ENCODE assay signal across 9 cellular contexts in genomic region chr11:64846998-64847666, GRCh38. TPM values are rescaled to one million over a fixed set of nuclear protein-coding genes. Genes with fewer than 3 reads are reported as not detected.
A peak's percentile ranks its signal among the peaks of the same experiment; 100 is the strongest.
DNase-seq lines count a peak whose midpoint lies in the region; ATAC-seq, FAIRE-seq and TF ChIP-seq lines count a peak whose summit lies in the region.
"Had no signal": no experiment of that assay in that cellular context is flagged by ENCODE, and none has a peak within 500 bp of the region (broad histone marks: within the 10 kb centered on the region; RNA-seq: fewer than 3 reads in every experiment).

No MANE protein-coding gene starts in this region.

- no peak for TF ChIP-seq EP300 in H1 (IDR thresholded peaks at IDR 0.05; ENCODE audit: borderline replicate concordance in 1 of 2, low read depth in 2 of 2, low read length in 2 of 2)

- H3K27me3 Mint-ChIP-seq in Calu3 (ENCODE audit: unreplicated experiment), result no peaks in the 10 kb centered on the region

- FAIRE-seq in H1 (lab: Jason Lieb, UNC), result peak; percentile 39

- no peak overlapping the region for H3K4me2 ChIP-seq in IMR-90 (ENCODE audit: low read depth, low read length)
- no peak overlapping the region for H3K4me2 ChIP-seq in H1 (ENCODE audit: insufficient read depth in 1 of 2, low read depth in 2 of 2, low read length in 2 of 2)
- no peak overlapping the region for H3K4me2 ChIP-seq in mesendoderm (ENCODE audit: low read length)

- H3K36me3 ChIP-seq in IMR-90 (ENCODE audit: control insufficient read depth, insufficient read depth, low read length) (no peaks in the 10 kb centered on the region), NT2/D1 (ENCODE audit: insufficient read depth, insufficient read length, low read length) (peaks cover 5% of the 10 kb centered on the region), H1 (ENCODE audit: control insufficient read depth in 2 of 4, insufficient read depth in 4 of 4, low read length in 3 of 4) (no peaks in the 10 kb centered on the region), mesendoderm (ENCODE audit: control insufficient read depth, insufficient read depth, low read length) (no peaks in the 10 kb centered on the region)

- H3K9me3 Mint-ChIP-seq in Calu3 (ENCODE audit: low read depth, unreplicated experiment), result no peaks in the 10 kb centered on the region
- H3K9me3 Mint-ChIP-seq: T-helper 1 cell treated with Interleukin-12 subunit alpha and Interleukin-12 subunit beta and Interleukin-4 antibody, amounts not matched to agents 30 μg/mL and 1 μg/mL, for 36 hours had no signal

- H3K4ac ChIP-seq in IMR-90 (ENCODE audit: low read depth, low read length), result peak overlapping the region; percentile 87
- H3K4ac ChIP-seq in H1 (replicated peaks; ENCODE audit: insufficient read length, low read depth, low read length), result peak overlapping the region; percentile 88
- no peak overlapping the region for H3K4ac ChIP-seq in mesendoderm (ENCODE audit: low read depth, low read length)

- peaks cover 55% of the 10 kb centered on the region for H3K36me3 Mint-ChIP-seq in Calu3 (ENCODE audit: insufficient read depth, unreplicated experiment)

- peaks cover 65% of the 10 kb centered on the region for H3K4me1 Mint-ChIP-seq in Calu3 (ENCODE audit: low read depth, unreplicated experiment)

- TF ChIP-seq POLR2A in IMR-90 (IDR thresholded peaks at IDR 0.05; ENCODE audit: low read depth, low read length), result peak; percentile 61
- no peak for TF ChIP-seq POLR2A in H1 (IDR thresholded peaks at IDR 0.05; ENCODE audit: control extremely low read depth in 1 of 2, low read depth in 2 of 2, low read length in 2 of 2)

- H4K8ac ChIP-seq in IMR-90 (ENCODE audit: low read depth in 2 of 2, low read length in 2 of 2) (peak overlapping the region in 1 of 2 experiments; percentile 76; a peak in 2 of 4 replicates), H1 (ENCODE audit: extremely low read depth, insufficient read depth, low read length) (no peak overlapping the region), mesendoderm (ENCODE audit: low read depth, low read length) (no peak overlapping the region)

- no peak overlapping the region for H3K56ac ChIP-seq in IMR-90 (ENCODE audit: extremely low read depth, insufficient read depth, low read length)
- H3K56ac ChIP-seq in H1 (replicated peaks; ENCODE audit: insufficient read length, low read depth, low read length), result no peak overlapping the region
- H3K56ac ChIP-seq in mesendoderm (ENCODE audit: low read length), result no peak overlapping the region

- no peak overlapping the region for H3K4me3 Mint-ChIP-seq in Calu3 (ENCODE audit: low read depth, unreplicated experiment)
- H3K4me3 Mint-ChIP-seq: T-helper 1 cell treated with Interleukin-12 subunit alpha and Interleukin-12 subunit beta and Interleukin-4 antibody, amounts not matched to agents 30 μg/mL and 1 μg/mL, for 36 hours had no signal

- H3K23me2 ChIP-seq in H1 (ENCODE audit: low read depth, low read length), result peaks cover 9% of the 10 kb centered on the region

- H2BK20ac ChIP-seq in IMR-90 (ENCODE audit: low read depth, low read length), result peak overlapping the region; percentile 69; the same call in 1 of the 2 replicates
- H2BK20ac ChIP-seq in H1 (ENCODE audit: low read length), result no peak overlapping the region

- H3K79me1 ChIP-seq in IMR-90 (ENCODE audit: low read depth in 1 of 2, low read length in 2 of 2), result peaks cover 0 to 28% of the 10 kb centered on the region in 2 experiments; a peak in 3 of 4 replicates
- no peaks in the 10 kb centered on the region; the same call in 1 of the 2 replicates for H3K79me1 ChIP-seq in H1 (ENCODE audit: low read depth, low read length)
- H3K79me1 ChIP-seq in mesendoderm (ENCODE audit: low read length), result peaks cover 4% of the 10 kb centered on the region

- H3K79me2 ChIP-seq in H1 (ENCODE audit: control insufficient read depth in 1 of 2, insufficient read depth in 2 of 2, low read length in 2 of 2) (peaks cover 0 to 3% of the 10 kb centered on the region in 2 experiments; a peak in 1 of 4 replicates), mesendoderm (ENCODE audit: control insufficient read depth, insufficient read depth, low read length) (no peaks in the 10 kb centered on the region)

- H2BK15ac ChIP-seq in IMR-90 (ENCODE audit: low read depth, low read length), result peak overlapping the region; percentile 60; the same call in 1 of the 3 replicates
- H2BK15ac ChIP-seq in H1 (ENCODE audit: low read length), result peak overlapping the region; percentile 88; the same call in 1 of the 2 replicates
- no peak overlapping the region for H2BK15ac ChIP-seq in mesendoderm (replicated peaks; ENCODE audit: low read depth)

- DNase-seq in Calu3, result peak; percentile 97
- DNase-seq in IMR-90, result peak; percentile 80
- DNase-seq in NT2/D1 (ENCODE audit: low read depth, low spot score), result peak; percentile 92
- peak in 2 of 3 experiments; percentile 95 to 97 for DNase-seq in activated CD8-positive, alpha-beta memory T cell treated with anti-CD3 and anti-CD28 coated beads for 48 hours (ENCODE audit: low read depth in 2 of 3, low spot score in 2 of 3)
- DNase-seq in H1 (ENCODE audit: low read depth in 1 of 2, low spot score in 2 of 2), result peak; percentile 87 to 98
- DNase-seq in mesendoderm, result peak; percentile 97
- peak; percentile 90 for DNase-seq in stimulated activated CD8-positive, alpha-beta memory T cell treated with anti-CD3 and anti-CD28 coated beads, Interleukin-15, amount 100 ng/mL, for 24 hours (ENCODE audit: low read depth)

- in situ Hi-C loops in IMR-90 (cut with MboI; ENCODE audit: low sequenced_read_pairs), result loop anchor here (5.0 to 10.0 kb wide), 2 partner anchors 45 to 158 kb away; no protein-coding TSS in a partner anchor

- H2BK5ac ChIP-seq in IMR-90 (ENCODE audit: low read depth, low read length, poor library complexity, severe bottlenecking), result peak overlapping the region; percentile 2
- H2BK5ac ChIP-seq in H1 (ENCODE audit: low read depth, low read length), result no peak overlapping the region
- no peak overlapping the region for H2BK5ac ChIP-seq in mesendoderm (ENCODE audit: low read length)

- H3K9me1 ChIP-seq in IMR-90 (ENCODE audit: insufficient read depth, low read length), result no peaks in the 10 kb centered on the region

- no TSS peak for BruUV-seq in Calu3 (replicated peaks; lab: Mats Ljungman, UMichigan)
- no TSS peak for BruUV-seq in IMR-90 (replicated peaks; lab: Mats Ljungman, UMichigan)

- peak overlapping the region; percentile 78 for H2AK5ac ChIP-seq in IMR-90 (ENCODE audit: low read depth, low read length)
- no peak overlapping the region for H2AK5ac ChIP-seq in H1 (ENCODE audit: low read depth, low read length)
- no peak overlapping the region for H2AK5ac ChIP-seq in mesendoderm (ENCODE audit: low read length)

- H2AK9ac ChIP-seq in IMR-90 (replicated peaks; ENCODE audit: low read depth, low read length, poor library complexity), result peak overlapping the region; percentile 80

- 8% methylated on average over 2 of the region's 13 CpGs; no CpG with 5 or more reads in 1 of the 2 experiments for WGBS in IMR-90 (ENCODE audit: extremely low coverage in 2 of 2, insufficient read length in 1 of 2), 2 experiments
- 42% methylated on average over 13 of the region's 13 CpGs; no CpG with 5 or more reads in 1 of the 2 experiments for WGBS in H1 (ENCODE audit: extremely low coverage in 1 of 2, insufficient coverage in 1 of 2, insufficient read length in 1 of 2, insufficient replicate concordance in 2 of 2, low coverage in 1 of 2, low lambda C conversion rate in 2 of 2, missing lambda C conversion rate in 1 of 2), 2 experiments
- no CpG with 5 or more reads among the region's 13 CpGs for WGBS in mesendoderm (ENCODE audit: extremely low coverage, insufficient coverage, low lambda C conversion rate)

- H2AFZ ChIP-seq in IMR-90 (replicated peaks; ENCODE audit: low read length, poor library complexity), result peak overlapping the region; percentile 95
- H2AFZ ChIP-seq in H1 (ENCODE audit: low read length), result no peak overlapping the region; the same call in 1 of the 2 replicates

- peak; percentile 98 for TF ChIP-seq RAD21 in IMR-90 (IDR thresholded peaks at IDR 0.05; ENCODE audit: low read length)
- TF ChIP-seq RAD21 in H1 (IDR thresholded peaks at IDR 0.05 in 1 of 2, conservative IDR thresholded peaks at IDR 0.05 in 1 of 2; ENCODE audit: low read depth in 2 of 2, low read length in 2 of 2), result peak; percentile 91 to 97

- H3K4me1 ChIP-seq in IMR-90 (ENCODE audit: control insufficient read depth, insufficient read depth, low read length) (peaks cover 20% of the 10 kb centered on the region), NT2/D1 (ENCODE audit: insufficient read depth, insufficient read length) (peaks cover 33% of the 10 kb centered on the region), H1 (replicated peaks in 1 of 4; ENCODE audit: control insufficient read depth in 3 of 4, insufficient read depth in 4 of 4, low read length in 3 of 4) (peaks cover 0 to 38% (median 21%) of the 10 kb centered on the region in 4 experiments; a peak in 6 of 7 replicates), mesendoderm (ENCODE audit: control insufficient read depth, low read depth, low read length) (peaks cover 11% of the 10 kb centered on the region)

- H3K27me3 ChIP-seq in IMR-90 (ENCODE audit: control insufficient read depth, insufficient read depth, low read length), result no peaks in the 10 kb centered on the region
- H3K27me3 ChIP-seq in NT2/D1 (ENCODE audit: insufficient read depth, insufficient read length), result no peaks in the 10 kb centered on the region
- H3K27me3 ChIP-seq in H1 (replicated peaks in 1 of 4; ENCODE audit: control insufficient read depth in 3 of 4, extremely low read depth in 1 of 4, insufficient read depth in 3 of 4, low read length in 3 of 4), result no peaks in the 10 kb centered on the region
- H3K27me3 ChIP-seq in mesendoderm (ENCODE audit: insufficient read depth, low read length, poor library complexity), result no peaks in the 10 kb centered on the region

- intact Hi-C loops in Calu3 (cut with micrococcal nuclease; ENCODE audit: unreplicated experiment), result loop anchor here (2.0 to 10.0 kb wide), 4 partner anchors 42 to 268 kb away; partner anchors contain the start of genes ARL2, BATF2, TM7SF2 and ZNHIT2
- intact Hi-C loops in IMR-90 (cut with micrococcal nuclease), result loop anchor here (1.0 to 5.0 kb wide), 6 partner anchors 30 to 264 kb away; partner anchors contain the start of genes BATF2, PPP2R5B and TM7SF2

- peak overlapping the region; percentile 33 for H3K27ac Mint-ChIP-seq in Calu3 (ENCODE audit: unreplicated experiment)
- H3K27ac Mint-ChIP-seq: T-helper 1 cell treated with Interleukin-12 subunit alpha and Interleukin-12 subunit beta and Interleukin-4 antibody, amounts not matched to agents 30 μg/mL and 1 μg/mL, for 36 hours had no signal

- H4K91ac ChIP-seq in IMR-90 (ENCODE audit: insufficient read depth, low read depth, low read length), result peak overlapping the region; percentile 67
- H4K91ac ChIP-seq in H1 (replicated peaks; ENCODE audit: insufficient read length, low read length), result no peak overlapping the region

- H3K9ac ChIP-seq in IMR-90 (ENCODE audit: low read depth, low read length) (no peak overlapping the region), NT2/D1 (ENCODE audit: insufficient read length, low read depth) (no peak overlapping the region), H1 (replicated peaks in 1 of 4; ENCODE audit: extremely low read depth in 1 of 4, low read depth in 3 of 4, low read length in 3 of 4) (no peak overlapping the region), mesendoderm (ENCODE audit: low read length) (no peak overlapping the region)

- ATAC-seq in IMR-90 (ENCODE audit: low read depth) (peak; percentile 84), HG02970 (IDR thresholded peaks at IDR 0.05; ENCODE audit: low FRiP score, unreplicated experiment) (no peak)

- H4K5ac ChIP-seq in IMR-90 (ENCODE audit: low read depth, low read length) (peak overlapping the region; percentile 87), H1 (ENCODE audit: insufficient read length, low read depth, low read length) (no peak overlapping the region), mesendoderm (ENCODE audit: low read length) (no peak overlapping the region)

- TF ChIP-seq CTCF in Calu3 (IDR thresholded peaks at IDR 0.05; ENCODE audit: unreplicated experiment) (peak; percentile 94), IMR-90 (conservative IDR thresholded peaks at IDR 0.05; ENCODE audit: low read depth, low read length) (peak; percentile 97), H1 (IDR thresholded peaks at IDR 0.05; ENCODE audit: control extremely low read depth in 1 of 3, insufficient read depth in 1 of 3, low read depth in 1 of 3, low read length in 3 of 3) (peak in 2 of 3 experiments; percentile 91 to 97; a peak in 3 of 4 replicates)

- no peaks in the 10 kb centered on the region for H4K20me1 ChIP-seq in IMR-90 (ENCODE audit: insufficient read depth, low read length)
- H4K20me1 ChIP-seq in H1 (replicated peaks in 1 of 2; ENCODE audit: control insufficient read depth in 1 of 2, insufficient read depth in 2 of 2, low read length in 2 of 2), result peaks cover 0 to 2% of the 10 kb centered on the region in 2 experiments

- H3K23ac ChIP-seq in IMR-90 (ENCODE audit: low read depth, low read length) (0 out of 2 replicates have a peak overlapping the region, but pooled peaks have one; percentile 4), H1 (ENCODE audit: insufficient read length) (no peak overlapping the region), mesendoderm (ENCODE audit: low read length) (no peak overlapping the region)

- no peaks in the 10 kb centered on the region for H3K9me3 ChIP-seq in IMR-90 (ENCODE audit: control insufficient read depth, insufficient read depth, low read length)
- H3K9me3 ChIP-seq in NT2/D1 (ENCODE audit: insufficient read depth, low read length), result no peaks in the 10 kb centered on the region
- H3K9me3 ChIP-seq in H1 (ENCODE audit: insufficient read depth in 2 of 2, low read depth in 1 of 2, low read length in 1 of 2), result no peaks in the 10 kb centered on the region

- H2BK120ac ChIP-seq in IMR-90 (ENCODE audit: low read depth, low read length) (peak overlapping the region; percentile 56; the same call in 1 of the 2 replicates), H1 (replicated peaks; ENCODE audit: low read depth, low read length) (no peak overlapping the region), mesendoderm (ENCODE audit: low read depth, low read length) (no peak overlapping the region)

- POLR2A ChIA-PET in IMR-90 (lab: Charles Lee; ENCODE audit: unreplicated experiment) (no interaction called here), H1 (lab: Charles Lee; ENCODE audit: partially characterized antibody) (interaction anchor here (1.0 to 25.7 kb wide), 5 partner anchors 37 to 230 kb away, joined by 3 to 408 read pairs (median 4); partner anchors contain the start of genes EHD1 and SF1)

- dilution Hi-C loops in IMR-90 (cut with HindIII; ENCODE audit: low sequenced_read_pairs, unreplicated experiment), result no loop called here

- H3K14ac ChIP-seq in IMR-90 (replicated peaks; ENCODE audit: low read depth, low read length) (no peak overlapping the region; the same call in 1 of the 2 replicates), H1 (ENCODE audit: insufficient read length) (no peak overlapping the region)

- H3K27ac ChIP-seq in IMR-90 (ENCODE audit: insufficient read depth, low read length), result no peak overlapping the region
- H3K27ac ChIP-seq in H1 (ENCODE audit: low read depth, low read length), result no peak overlapping the region
- no peak overlapping the region for H3K27ac ChIP-seq in mesendoderm (ENCODE audit: low read depth, low read length)

- H2BK12ac ChIP-seq in H1 (ENCODE audit: low read depth, low read length), result no peak overlapping the region

- H3K18ac ChIP-seq in IMR-90 (ENCODE audit: low read depth, low read length) (no peak overlapping the region), H1 (ENCODE audit: extremely low read depth, low read length) (peak overlapping the region; percentile 42; the same call in 1 of the 2 replicates), mesendoderm (ENCODE audit: low read length) (no peak overlapping the region)

- H3K4me3 ChIP-seq in IMR-90 (ENCODE audit: insufficient read depth, low read depth, low read length) (no peak overlapping the region), NT2/D1 (ENCODE audit: insufficient read length, low read depth) (no peak overlapping the region), H1 (ENCODE audit: extremely low read depth in 1 of 4, insufficient read depth in 2 of 4, low read depth in 3 of 4, low read length in 4 of 4) (no peak overlapping the region), mesendoderm (ENCODE audit: low read length) (no peak overlapping the region)

- CTCF ChIA-PET in Calu3 (lab: Charles Lee) (interaction anchor here (0.6 to 4.3 kb wide), 9 partner anchors 21 to 160 kb away, joined by 3 to 49 read pairs (median 12); partner anchors contain the start of genes BATF2 and EHD1), IMR-90 (lab: Yijun Ruan, JAX) (interaction anchor here (0.6 to 3.3 kb wide), 9 partner anchors 31 to 167 kb away, joined by 3 to 15 read pairs (median 5); partner anchors contain the start of genes ARL2, BATF2 and EHD1), H1 (lab: Charles Lee; ENCODE audit: partially characterized antibody) (interaction anchor here (0.5 to 32.3 kb wide), 37 partner anchors 8 to 491 kb away, joined by 3 to 1058 read pairs (median 6); partner anchors contain the start of genes ARL2, ATG2A, BATF2 and EHD1)

RNA-seq across cellular contexts. Expression of gene CDC42BPG, which starts 2.7 kb away (rescaled TPM):
- total RNA-seq in Calu3 (2022), result 26.5 and 33.0 TPM in 2 replicates
- total RNA-seq in IMR-90 (2012; rRNA removed), result under 0.01 TPM in 2 replicates
- 0.10 and 0.12 TPM in 2 replicates for polyA plus RNA-seq in IMR-90 (2012; rRNA removed)
- 0.04 and 0.12 TPM in 2 replicates for polyA plus RNA-seq in IMR-90 (2012; cell fraction: cytosol; rRNA removed)
- 0.50 and 0.59 TPM in 2 replicates for polyA plus RNA-seq in IMR-90 (2012; cell fraction: nucleus; rRNA removed; ENCODE audit: low replicate concordance)
- 10.6 and 12.3 TPM in 2 replicates for total RNA-seq in H1 (2021; fragmentation: NEBNext Ultra II Directional; extraction: Animal tissue kit (Norgen Biotek cat#: 25700))
- 3.7 and 6.7 TPM in 2 replicates for polyA plus RNA-seq in H1 (2011; rRNA removed)
- polyA plus RNA-seq in H1 (2011; cell fraction: cytosol; rRNA removed), result 5.9 TPM
- 27.1 TPM for polyA plus RNA-seq in H1 (2011; cell fraction: nucleus; rRNA removed)
- 6.2 to 12.1 TPM (median 10.3 TPM) in 4 replicates for polyA plus RNA-seq in H1 (2012, experiment 1 of 2)
- 4.7 TPM for polyA plus RNA-seq in H1 (2012, experiment 2 of 2)
- 4.8 TPM for polyA plus RNA-seq in H1 (2013, experiment 1 of 2)
- 3.8 TPM for polyA plus RNA-seq in H1 (2013, experiment 2 of 2)
- 4.5 and 4.9 TPM in 2 replicates for polyA minus RNA-seq in H1 (2011; rRNA and poly(A)+ RNA removed)
- polyA minus RNA-seq in H1 (2011; cell fraction: cytosol; rRNA and poly(A)+ RNA removed), result 7.4 TPM
- polyA minus RNA-seq in H1 (2011; cell fraction: nucleus; rRNA and poly(A)+ RNA removed), result 20.2 TPM
- polyA plus RNA-seq in mesendoderm (2013, experiment 1 of 2), result 3.2 TPM
- polyA plus RNA-seq in mesendoderm (2013, experiment 2 of 2), result 3.4 TPM

RNA-seq across cellular contexts. Expression of gene EHD1, which starts 31.3 kb away (rescaled TPM):
- total RNA-seq in Calu3 (2022), result 92.8 and 101 TPM in 2 replicates
- total RNA-seq in IMR-90 (2012; rRNA removed), result 107 and 125 TPM in 2 replicates
- polyA plus RNA-seq in IMR-90 (2012; rRNA removed), result 209 and 216 TPM in 2 replicates
- 259 and 358 TPM in 2 replicates for polyA plus RNA-seq in IMR-90 (2012; cell fraction: cytosol; rRNA removed)
- 267 and 410 TPM in 2 replicates for polyA plus RNA-seq in IMR-90 (2012; cell fraction: nucleus; rRNA removed; ENCODE audit: low replicate concordance)
- 36.9 and 42.9 TPM in 2 replicates for total RNA-seq in H1 (2021; fragmentation: NEBNext Ultra II Directional; extraction: Animal tissue kit (Norgen Biotek cat#: 25700))
- 31.5 and 54.0 TPM in 2 replicates for polyA plus RNA-seq in H1 (2011; rRNA removed)
- 33.1 TPM for polyA plus RNA-seq in H1 (2011; cell fraction: cytosol; rRNA removed)
- 38.0 TPM for polyA plus RNA-seq in H1 (2011; cell fraction: nucleus; rRNA removed)
- polyA plus RNA-seq in H1 (2012, experiment 1 of 2), result 22.9 to 33.8 TPM (median 30.9 TPM) in 4 replicates
- 28.9 TPM for polyA plus RNA-seq in H1 (2012, experiment 2 of 2)
- polyA plus RNA-seq in H1 (2013, experiment 1 of 2), result 19.7 TPM
- 17.7 TPM for polyA plus RNA-seq in H1 (2013, experiment 2 of 2)
- polyA minus RNA-seq in H1 (2011; rRNA and poly(A)+ RNA removed), result 24.7 and 48.1 TPM in 2 replicates
- 28.1 TPM for polyA minus RNA-seq in H1 (2011; cell fraction: cytosol; rRNA and poly(A)+ RNA removed)
- 22.0 TPM for polyA minus RNA-seq in H1 (2011; cell fraction: nucleus; rRNA and poly(A)+ RNA removed)
- polyA plus RNA-seq in mesendoderm (2013, experiment 1 of 2), result 21.1 TPM
- 21.9 TPM for polyA plus RNA-seq in mesendoderm (2013, experiment 2 of 2)

RNA-seq across cellular contexts. Expression of gene MEN1, which starts 36.8 kb away (rescaled TPM):
- total RNA-seq in Calu3 (2022) (39.8 and 41.0 TPM in 2 replicates), IMR-90 (2012; rRNA removed) (8.8 and 9.4 TPM in 2 replicates)
- polyA plus RNA-seq in IMR-90 (2012; rRNA removed) (35.7 and 44.7 TPM in 2 replicates), H1 (2011; rRNA removed) (47.2 and 78.5 TPM in 2 replicates)
- polyA plus RNA-seq in IMR-90 (2012; cell fraction: cytosol; rRNA removed), result 18.9 and 33.6 TPM in 2 replicates
- polyA plus RNA-seq in IMR-90 (2012; cell fraction: nucleus; rRNA removed; ENCODE audit: low replicate concordance), result 65.7 and 129 TPM in 2 replicates
- 56.3 and 56.9 TPM in 2 replicates for total RNA-seq in H1 (2021; fragmentation: NEBNext Ultra II Directional; extraction: Animal tissue kit (Norgen Biotek cat#: 25700))
- polyA plus RNA-seq in H1 (2011; cell fraction: cytosol; rRNA removed), result 43.0 TPM
- polyA plus RNA-seq in H1 (2011; cell fraction: nucleus; rRNA removed), result 97.2 TPM
- polyA plus RNA-seq in H1 (2012, experiment 1 of 2), result 37.5 to 59.8 TPM (median 54.2 TPM) in 4 replicates
- polyA plus RNA-seq in H1 (2012, experiment 2 of 2), result 53.7 TPM
- 63.6 TPM for polyA plus RNA-seq in H1 (2013, experiment 1 of 2)
- 66.9 TPM for polyA plus RNA-seq in H1 (2013, experiment 2 of 2)
- polyA minus RNA-seq in H1 (2011; rRNA and poly(A)+ RNA removed), result 22.9 and 27.9 TPM in 2 replicates
- polyA minus RNA-seq in H1 (2011; cell fraction: cytosol; rRNA and poly(A)+ RNA removed), result 32.7 TPM
- polyA minus RNA-seq in H1 (2011; cell fraction: nucleus; rRNA and poly(A)+ RNA removed), result 27.2 TPM
- 46.1 TPM for polyA plus RNA-seq in mesendoderm (2013, experiment 1 of 2)
- polyA plus RNA-seq in mesendoderm (2013, experiment 2 of 2), result 44.6 TPM

RNA-seq across cellular contexts. Expression of gene MAP4K2, which starts 44.1 kb away (rescaled TPM):
- total RNA-seq in Calu3 (2022) (17.0 and 17.4 TPM in 2 replicates), IMR-90 (2012; rRNA removed) (9.2 and 11.7 TPM in 2 replicates)
- polyA plus RNA-seq in IMR-90 (2012; rRNA removed) (16.6 and 22.2 TPM in 2 replicates), H1 (2011; rRNA removed) (20.1 and 25.3 TPM in 2 replicates)
- polyA plus RNA-seq in IMR-90 (2012; cell fraction: cytosol; rRNA removed), result 18.8 and 24.1 TPM in 2 replicates
- 41.7 and 95.5 TPM in 2 replicates for polyA plus RNA-seq in IMR-90 (2012; cell fraction: nucleus; rRNA removed; ENCODE audit: low replicate concordance)
- 20.7 and 24.0 TPM in 2 replicates for total RNA-seq in H1 (2021; fragmentation: NEBNext Ultra II Directional; extraction: Animal tissue kit (Norgen Biotek cat#: 25700))
- polyA plus RNA-seq in H1 (2011; cell fraction: cytosol; rRNA removed), result 22.2 TPM
- 54.2 TPM for polyA plus RNA-seq in H1 (2011; cell fraction: nucleus; rRNA removed)
- 14.0 to 19.1 TPM (median 15.9 TPM) in 4 replicates for polyA plus RNA-seq in H1 (2012, experiment 1 of 2)
- polyA plus RNA-seq in H1 (2012, experiment 2 of 2), result 12.9 TPM
- polyA plus RNA-seq in H1 (2013, experiment 1 of 2), result 11.2 TPM
- 12.0 TPM for polyA plus RNA-seq in H1 (2013, experiment 2 of 2)
- polyA minus RNA-seq in H1 (2011; rRNA and poly(A)+ RNA removed), result 18.5 and 20.3 TPM in 2 replicates
- 11.0 TPM for polyA minus RNA-seq in H1 (2011; cell fraction: cytosol; rRNA and poly(A)+ RNA removed)
- 11.6 TPM for polyA minus RNA-seq in H1 (2011; cell fraction: nucleus; rRNA and poly(A)+ RNA removed)
- 10.2 TPM for polyA plus RNA-seq in mesendoderm (2013, experiment 1 of 2)
- polyA plus RNA-seq in mesendoderm (2013, experiment 2 of 2), result 10.2 TPM

Comparison
In these comparisons a context has a peak if more than half of its experiments do, and no peak if none do; other contexts are left out.
1. RNA of gene CDC42BPG, which starts 2.7 kb away (total RNA-seq): 26.5 to 33.0 TPM in Calu3 and 10.6 to 12.3 TPM in H1; under 0.01 TPM in IMR-90; every median in the first group is over 10 times any median in the second.
2. Peak in every context shown above with its lines, with median percentiles within 50 percentile points of each other: DNase-seq and CTCF ChIP-seq.